In genomic region chrX:3815896-3816664, GRCh38 we compare ENCODE assay signal across 8 cellular contexts.
DNase-seq lines count a peak whose midpoint lies in the region; ATAC-seq, FAIRE-seq and TF ChIP-seq lines count a peak whose summit lies in the region.

No MANE protein-coding gene starts in this region.

- intact Hi-C loops in breast epithelium (cut with DNase I; ENCODE audit: low total_unique reads) (no loop called here), kidney (cut with DNase I) (no loop called here)

- H3K4me1 ChIP-seq in breast epithelium = no peaks in the 10 kb centered on the region
- no peaks in the 10 kb centered on the region for H3K4me1 ChIP-seq in kidney (ENCODE audit: control insufficient read depth in 1 of 2, insufficient read depth in 1 of 2, low read depth in 1 of 2, low read length in 2 of 2)

- peak overlapping the region; percentile 16 to 65 for H3K9ac ChIP-seq in kidney (ENCODE audit: low read length in 2 of 2)

- peak overlapping the region; percentile 57 for H3K27ac Mint-ChIP-seq in T-helper 2 cell treated with Interferon-gamma antibody and Interleukin-4, amounts not matched to agents 5 μg/mL and 100 μg/mL, for 36 hours

- no peaks in the 10 kb centered on the region for H3K27me3 ChIP-seq in breast epithelium

- no peaks in the 10 kb centered on the region for H3K27me3 Mint-ChIP-seq in T-helper 2 cell treated with Interferon-gamma antibody and Interleukin-4, amounts not matched to agents 5 μg/mL and 100 μg/mL, for 36 hours (ENCODE audit: low read depth)

- no peaks in the 10 kb centered on the region for H3K9me3 Mint-ChIP-seq in T-helper 2 cell treated with Interferon-gamma antibody and Interleukin-4, amounts not matched to agents 5 μg/mL and 100 μg/mL, for 36 hours

- H3K36me3 ChIP-seq in breast epithelium (no peaks in the 10 kb centered on the region), kidney (ENCODE audit: control insufficient read depth in 1 of 2, insufficient read depth in 2 of 2, low read length in 2 of 2) (no peaks in the 10 kb centered on the region)

- peak; percentile 43 for TF ChIP-seq POLR2A in GM18505 (IDR thresholded peaks at IDR 0.05; ENCODE audit: borderline replicate concordance, extremely low read depth, insufficient read depth, insufficient read length)
- TF ChIP-seq POLR2A in breast epithelium (IDR thresholded peaks at IDR 0.05) = no peak

- peak; percentile 29 for DNase-seq in 8988T
- DNase-seq in LNCaP clone FGC (ENCODE audit: low read depth) = no peak
- peak; percentile 26 for DNase-seq in T-helper 2 cell treated with Interferon-gamma antibody and Interleukin-4, amounts not matched to agents 5 μg/mL and 100 μg/mL, for 36 hours (ENCODE audit: low spot score)
- DNase-seq in breast epithelium (ENCODE audit: low spot score in 2 of 2) = peak; percentile 53 to 57
- DNase-seq in kidney = peak; percentile 90
- DNase-seq in stimulated activated CD4-positive, alpha-beta T cell treated with anti-CD3 and anti-CD28 coated beads, Interleukin-1b, Interleukin-23, amount 100 ng/mL, for 4 hours (ENCODE audit: low read depth in 2 of 2) = peak; percentile 30 to 34
- no peak for DNase-seq in hepatic stellate cell (ENCODE audit: low spot score)

- H3K4me1 Mint-ChIP-seq in T-helper 2 cell treated with Interferon-gamma antibody and Interleukin-4, amounts not matched to agents 5 μg/mL and 100 μg/mL, for 36 hours (ENCODE audit: low read depth) = peaks cover 12% of the 10 kb centered on the region

- peak overlapping the region; percentile 96 to 97 for H3K27ac ChIP-seq in breast epithelium
- peak overlapping the region; percentile 84 to 89 for H3K27ac ChIP-seq in kidney (ENCODE audit: low read depth in 2 of 2, low read length in 2 of 2)

- TF ChIP-seq CTCF in LNCaP clone FGC (IDR thresholded peaks at IDR 0.05; ENCODE audit: control insufficient read depth, extremely low read depth, insufficient read depth) = no peak
- TF ChIP-seq CTCF in breast epithelium (IDR thresholded peaks at IDR 0.05) = no peak
- TF ChIP-seq CTCF in kidney (IDR thresholded peaks at IDR 0.05; ENCODE audit: borderline replicate concordance, extremely low read depth, insufficient read depth) = peak; percentile 22

- H3K4me3 Mint-ChIP-seq in T-helper 2 cell treated with Interferon-gamma antibody and Interleukin-4, amounts not matched to agents 5 μg/mL and 100 μg/mL, for 36 hours = peak overlapping the region; percentile 80

- H3K4me3 ChIP-seq in LNCaP clone FGC (ENCODE audit: low read depth, low read length) (peak overlapping the region; percentile 67), breast epithelium (peak overlapping the region; percentile 65 to 99 (median 92)), kidney (ENCODE audit: low read length in 2 of 2) (peak overlapping the region; percentile 42 to 50)

- peak; percentile 10 for ATAC-seq in GM18505 (IDR thresholded peaks at IDR 0.05; ENCODE audit: unreplicated experiment)

- no peaks in the 10 kb centered on the region for H3K9me3 ChIP-seq in breast epithelium
- H3K9me3 ChIP-seq in kidney (ENCODE audit: control insufficient read depth in 1 of 2, low read length in 2 of 2) = no peaks in the 10 kb centered on the region

- FAIRE-seq in kidney (lab: Jason Lieb, UNC) = no peak

- peaks cover 7% of the 10 kb centered on the region for H3K36me3 Mint-ChIP-seq in T-helper 2 cell treated with Interferon-gamma antibody and Interleukin-4, amounts not matched to agents 5 μg/mL and 100 μg/mL, for 36 hours (ENCODE audit: low read depth)

Comparison
In these comparisons a context has a peak if more than half of its experiments do, and no peak if none do; other contexts are left out.
1. DNase-seq: peak in 8988T (single experiment), T-helper 2 cell treated with Interferon-gamma antibody and Interleukin-4, amounts not matched to agents 5 μg/mL and 100 μg/mL, for 36 hours (single experiment), breast epithelium (2 of 2), kidney (single experiment) and stimulated activated CD4-positive, alpha-beta T cell treated with anti-CD3 and anti-CD28 coated beads, Interleukin-1b, Interleukin-23, amount 100 ng/mL, for 4 hours (2 of 2); none in LNCaP clone FGC (single experiment) and hepatic stellate cell (single experiment).
2. Peak in every context shown above with its lines, with median percentiles within 50 percentile points of each other: H3K4me3 ChIP-seq.